Comparison of ENCODE assay signal across 9 cellular contexts in the genomic region with DNA sequence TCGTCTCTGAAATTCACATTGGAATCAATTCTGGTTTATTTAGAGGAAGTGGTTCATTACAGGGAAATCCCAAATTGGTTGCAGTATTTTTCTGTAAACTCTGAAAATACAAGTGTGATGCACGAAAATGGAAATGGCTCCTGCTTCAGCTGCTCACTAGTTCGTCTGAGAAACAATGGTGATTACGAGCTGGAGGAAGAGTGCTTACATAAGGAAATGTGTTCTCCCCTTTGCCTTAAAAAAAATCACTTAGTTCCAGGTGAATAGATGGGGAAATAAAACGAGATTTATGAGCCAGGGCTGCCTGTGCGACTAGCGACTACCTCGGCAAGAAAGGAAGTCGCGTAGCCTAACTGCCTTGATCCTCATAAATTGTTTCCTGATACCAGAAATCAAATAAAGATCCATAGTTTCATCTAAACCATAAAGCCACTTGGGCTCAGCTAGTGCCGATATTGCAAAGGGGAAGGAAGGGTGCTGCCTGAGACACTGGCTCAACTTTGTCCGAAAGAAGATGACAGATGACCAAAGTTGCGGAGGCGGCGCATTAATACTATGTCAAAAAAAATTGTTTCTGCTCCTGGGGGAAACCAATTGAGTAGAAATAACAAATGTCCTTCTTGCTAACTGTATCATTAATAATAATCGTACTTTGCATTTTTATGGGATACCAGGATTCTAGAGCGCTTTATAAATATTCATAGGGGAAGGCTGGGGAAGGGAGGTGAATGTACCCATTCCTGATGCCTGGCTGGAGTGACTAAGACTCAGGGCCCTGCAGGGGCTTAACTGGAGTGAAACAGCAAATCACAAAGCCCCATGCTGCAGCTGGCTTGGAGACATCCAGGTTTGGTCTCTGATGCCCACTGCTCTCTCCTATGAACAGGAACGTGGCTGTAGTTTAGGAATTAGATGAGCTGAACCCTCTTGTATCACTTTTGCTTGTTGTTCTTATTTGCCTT.
A peak's percentile ranks its signal among the peaks of the same experiment; 100 is the strongest.
DNase-seq lines count a peak whose midpoint lies in the region; ATAC-seq and TF ChIP-seq lines count a peak whose summit lies in the region.
"Had no signal": no experiment of that assay in that cellular context is flagged by ENCODE, and none has a peak within 500 bp of the region (broad histone marks: within the 10 kb centered on the region; RNA-seq: fewer than 3 reads in every experiment).

No MANE protein-coding gene starts in this region.

- DNase-seq in NOMO-1 treated with DMSO at 0.1 percent for 48 hours (lab: John Stamatoyannopoulos, UW; ENCODE audit: unreplicated experiment), result peak; percentile 41
- DNase-seq in right cardiac atrium, result peak in 1 of 3 donors; percentile 46
- DNase-seq in smooth muscle cell (lab: John Stamatoyannopoulos, UW; ENCODE audit: unreplicated experiment), result no peak
- DNase-seq in HUDEP-2 (lab: John Stamatoyannopoulos, UW; ENCODE audit: unreplicated experiment in 76 of 76), result no peak
- DNase-seq in activated gamma-delta T cell (lab: John Stamatoyannopoulos, UW), result no peak
- no peak for DNase-seq in epidermal melanocyte (ENCODE audit: insufficient read length, low spot score)

- peak; percentile 67 for ATAC-seq in GM19035 (IDR thresholded peaks at IDR 0.05; ENCODE audit: unreplicated experiment)
- ATAC-seq in right cardiac atrium, result peak in 1 of 2 donors; percentile 39
- no peak for ATAC-seq in HG03108 (IDR thresholded peaks at IDR 0.05; ENCODE audit: unreplicated experiment)
- ATAC-seq: esophagus mucosa had no signal

- no peaks in the 10 kb centered on the region for H3F3A ChIP-seq in smooth muscle cell (ENCODE audit: low read depth)

- H3K9me3 ChIP-seq in right cardiac atrium (ENCODE audit: control insufficient read depth, low read length), result no peaks in the 10 kb centered on the region
- no peaks in the 10 kb centered on the region for H3K9me3 ChIP-seq in smooth muscle cell (replicated peaks; ENCODE audit: low read depth)

- H4K20me1 ChIP-seq in smooth muscle cell (ENCODE audit: low read depth), result no peaks in the 10 kb centered on the region

- H3K27me3 ChIP-seq in right cardiac atrium (ENCODE audit: control insufficient read depth, insufficient read depth), result no peaks in the 10 kb centered on the region
- H3K27me3 ChIP-seq in smooth muscle cell (ENCODE audit: low read depth), result no peaks in the 10 kb centered on the region

- peak overlapping the region; percentile 84 for H2AFZ ChIP-seq in smooth muscle cell (ENCODE audit: low read depth)

- H3K9ac ChIP-seq in smooth muscle cell (ENCODE audit: low read depth), result no peak overlapping the region

- H3K4me2 ChIP-seq in smooth muscle cell, result peak overlapping the region; percentile 88

- H3K4me1 ChIP-seq in right cardiac atrium (ENCODE audit: control insufficient read depth, insufficient read depth, low read length) (peaks cover 4% of the 10 kb centered on the region), smooth muscle cell (ENCODE audit: low read depth) (peaks cover 19% of the 10 kb centered on the region)

- 27% methylated on average over 18 of the region's 18 CpGs for WGBS in right cardiac atrium
- 47% methylated on average over 18 of the region's 18 CpGs for WGBS in smooth muscle cell (ENCODE audit: low lambda C conversion rate)

- no peaks in the 10 kb centered on the region for H3K36me3 ChIP-seq in smooth muscle cell (ENCODE audit: low read depth)

- peak overlapping the region; percentile 57 for H3K4me3 ChIP-seq in right cardiac atrium (ENCODE audit: low read length)
- H3K4me3 ChIP-seq in smooth muscle cell, result peak overlapping the region; percentile 44

- H3K79me2 ChIP-seq in smooth muscle cell (ENCODE audit: low read depth), result no peaks in the 10 kb centered on the region

- intact Hi-C loops in right cardiac atrium (cut with DNase I), result no loop called here

- H3K27ac ChIP-seq in right cardiac atrium (ENCODE audit: low read length) (no peak overlapping the region), smooth muscle cell (ENCODE audit: low read depth) (no peak overlapping the region)

- no peak for TF ChIP-seq CTCF in smooth muscle cell (IDR thresholded peaks at IDR 0.05; ENCODE audit: borderline replicate concordance, insufficient read depth, poor library complexity, severe bottlenecking)
